ENCODE assay signal across 24 cellular contexts in the genomic region with DNA sequence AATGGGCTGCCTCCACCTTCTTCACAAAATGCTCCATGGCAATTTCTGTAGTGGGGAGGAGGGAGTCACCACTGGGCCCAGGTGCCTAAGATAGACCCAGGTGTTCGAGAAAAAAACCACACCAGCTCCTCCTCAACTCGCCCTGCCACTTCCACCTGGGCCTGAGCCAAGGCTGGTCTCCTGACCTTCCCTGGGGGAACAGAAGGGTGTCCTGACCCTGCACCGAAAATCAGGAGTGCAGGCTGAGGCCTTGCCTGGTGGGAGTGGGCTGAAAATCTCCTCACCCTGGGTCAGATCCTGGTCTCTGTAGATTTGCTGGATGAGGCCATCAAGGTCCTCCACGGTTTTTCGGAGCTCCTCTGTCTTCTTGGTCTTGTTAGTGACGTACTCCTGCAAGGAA. TPM values are rescaled to one million over a fixed set of nuclear protein-coding genes. Genes with fewer than 3 reads are reported as not detected.
DNase-seq lines count a peak whose midpoint lies in the region; ATAC-seq and TF ChIP-seq lines count a peak whose summit lies in the region.
"Had no signal": no experiment of that assay in that cellular context is flagged by ENCODE, and none has a peak within 500 bp of the region (broad histone marks: within the 10 kb centered on the region; RNA-seq: fewer than 3 reads in every experiment).

No MANE protein-coding gene starts in this region.

- peaks cover 78% of the 10 kb centered on the region for H3K36me3 Mint-ChIP-seq in CD4-positive, alpha-beta T cell (ENCODE audit: low read depth)
- H3K36me3 Mint-ChIP-seq in T-helper 17 cell (ENCODE audit: low read depth), result peaks cover 8% of the 10 kb centered on the region
- H3K36me3 Mint-ChIP-seq in nephron progenitor cell (ENCODE audit: low read depth), result peaks cover 62% of the 10 kb centered on the region
- H3K36me3 Mint-ChIP-seq in stimulated activated effector memory CD8-positive, alpha-beta T cell treated with anti-CD3 and anti-CD28 coated beads, Interleukin-12 subunit alpha, Interleukin-12 subunit beta, amount 100 ng/mL, for 72 hours, result peaks cover 86% of the 10 kb centered on the region

- no peak overlapping the region for H3K27ac ChIP-seq in CD4-positive, alpha-beta T cell (ENCODE audit: low read depth, low read length)
- H3K27ac ChIP-seq: HL-60, KMS-11 had no signal

- H3K27me3 Mint-ChIP-seq in CD4-positive, alpha-beta T cell, result no peaks in the 10 kb centered on the region
- H3K27me3 Mint-ChIP-seq in T-helper 17 cell (no peaks in the 10 kb centered on the region), nephron progenitor cell (ENCODE audit: low read depth, poor library complexity) (no peaks in the 10 kb centered on the region)
- H3K27me3 Mint-ChIP-seq: CD4-positive, alpha-beta memory T cell had no signal

- TF ChIP-seq CTCF in CD4-positive, alpha-beta T cell (IDR thresholded peaks at IDR 0.05), result no peak
- no peak for TF ChIP-seq CTCF in nephron progenitor cell (IDR thresholded peaks at IDR 0.05)

- no peaks in the 10 kb centered on the region for H3K9me3 ChIP-seq in CD4-positive, alpha-beta T cell (ENCODE audit: control insufficient read depth, low read length)
- H3K9me3 ChIP-seq in T-helper 17 cell (ENCODE audit: control insufficient read depth, low read length, poor library complexity, severe bottlenecking), result no peaks in the 10 kb centered on the region

- no peaks in the 10 kb centered on the region for H3K9me3 Mint-ChIP-seq in CD4-positive, alpha-beta T cell
- H3K9me3 Mint-ChIP-seq in nephron progenitor cell, result no peaks in the 10 kb centered on the region
- H3K9me3 Mint-ChIP-seq in stimulated activated effector memory CD8-positive, alpha-beta T cell treated with anti-CD3 and anti-CD28 coated beads, Interleukin-12 subunit alpha, Interleukin-12 subunit beta, amount 100 ng/mL, for 72 hours, result no peaks in the 10 kb centered on the region
- H3K9me3 Mint-ChIP-seq: CD4-positive, alpha-beta memory T cell; GM23338 had no signal

- no peaks in the 10 kb centered on the region for H3K27me3 ChIP-seq in CD4-positive, alpha-beta T cell (ENCODE audit: control insufficient read depth, insufficient read depth, low read length)

- no peaks in the 10 kb centered on the region for H3K4me1 Mint-ChIP-seq in CD4-positive, alpha-beta T cell (ENCODE audit: low read depth)
- H3K4me1 Mint-ChIP-seq in T-helper 17 cell, result peaks cover 14% of the 10 kb centered on the region
- no peaks in the 10 kb centered on the region for H3K4me1 Mint-ChIP-seq in nephron progenitor cell
- peaks cover 12% of the 10 kb centered on the region for H3K4me1 Mint-ChIP-seq in stimulated activated effector memory CD8-positive, alpha-beta T cell treated with anti-CD3 and anti-CD28 coated beads, Interleukin-12 subunit alpha, Interleukin-12 subunit beta, amount 100 ng/mL, for 72 hours
- H3K4me1 Mint-ChIP-seq: GM23338 had no signal

- ATAC-seq in CD4-positive, alpha-beta T cell (ENCODE audit: poor library complexity), result no peak
- ATAC-seq in T-helper 17 cell, result no peak
- ATAC-seq in stimulated activated effector memory CD8-positive, alpha-beta T cell treated with anti-CD3 and anti-CD28 coated beads, Interleukin-12 subunit alpha, Interleukin-12 subunit beta, amount 100 ng/mL, for 72 hours, result no peak
- ATAC-seq: GM12878, GM23338, HCT116, PC-3 had no signal

- intact Hi-C loops in CD4-positive, alpha-beta T cell (cut with DNase I, micrococcal nuclease), result no loop called here

- H3K4me3 Mint-ChIP-seq in CD4-positive, alpha-beta T cell, result no peak overlapping the region
- H3K4me3 Mint-ChIP-seq in T-helper 17 cell (peak overlapping the region; percentile 36), nephron progenitor cell (no peak overlapping the region)
- H3K4me3 Mint-ChIP-seq in stimulated activated effector memory CD8-positive, alpha-beta T cell treated with anti-CD3 and anti-CD28 coated beads, Interleukin-12 subunit alpha, Interleukin-12 subunit beta, amount 100 ng/mL, for 72 hours, result no peak overlapping the region
- H3K4me3 Mint-ChIP-seq: CD4-positive, alpha-beta memory T cell; GM23338 had no signal

- peak overlapping the region; percentile 52 for H3K27ac Mint-ChIP-seq in CD4-positive, alpha-beta T cell
- H3K27ac Mint-ChIP-seq in T-helper 17 cell, result no peak overlapping the region
- peak overlapping the region; percentile 81 for H3K27ac Mint-ChIP-seq in nephron progenitor cell
- peak overlapping the region; percentile 72 for H3K27ac Mint-ChIP-seq in stimulated activated effector memory CD8-positive, alpha-beta T cell treated with anti-CD3 and anti-CD28 coated beads, Interleukin-12 subunit alpha, Interleukin-12 subunit beta, amount 100 ng/mL, for 72 hours
- H3K27ac Mint-ChIP-seq: GM23338 had no signal

- CTCF ChIA-PET in CD4-positive, alpha-beta T cell (lab: Charles Lee), result no interaction called here

- POLR2A ChIA-PET in CD4-positive, alpha-beta T cell (lab: Charles Lee), result no interaction called here

- no peak for DNase-seq in CD4-positive, alpha-beta T cell
- DNase-seq in T-helper 17 cell, result no peak
- no peak for DNase-seq in nephron progenitor cell
- DNase-seq in stimulated activated effector memory CD8-positive, alpha-beta T cell treated with anti-CD3 and anti-CD28 coated beads, Interleukin-12 subunit alpha, Interleukin-12 subunit beta, amount 100 ng/mL, for 72 hours (ENCODE audit: low spot score in 2 of 2), result no peak
- DNase-seq in NCI-H748 (lab: John Stamatoyannopoulos, UW; ENCODE audit: unreplicated experiment), result no peak
- no peak for DNase-seq in SIG-M5 treated with dmso at 0.1 percent for 504 hours (lab: John Stamatoyannopoulos, UW; ENCODE audit: unreplicated experiment)
- no peak for DNase-seq in stimulated activated CD8-positive, alpha-beta memory T cell treated with anti-CD3 and anti-CD28 coated beads, Interleukin-4, amount 100 ng/mL, for 48 hours
- DNase-seq: ACHN; CD4-positive, alpha-beta memory T cell; DMS153; GF-D8; NCI-H1417; NCI-H187; NCI-H2107; NCI-H510A treated with DMSO at 0.1 percent for 48 hours; NCI-H82; PC-3; RPMI8226; SIG-M5 had no signal

RNA-seq across cellular contexts. Expression of gene AKAP8, which starts 17.6 kb away (rescaled TPM):
- total RNA-seq in CD4-positive, alpha-beta T cell, result 10 to 100 TPM; 87.5 to 90.1 TPM
- total RNA-seq in T-helper 17 cell, result 10 to 100 TPM; 87.6 to 90.2 TPM

RNA-seq across cellular contexts. Expression of gene AKAP8L, which starts 21.6 kb away (rescaled TPM):
- 100 to 1,000 TPM; 157 to 162 TPM for total RNA-seq in CD4-positive, alpha-beta T cell
- total RNA-seq in T-helper 17 cell, result 100 to 1,000 TPM; 116 to 123 TPM

RNA-seq across cellular contexts. Expression of gene WIZ, which starts 52.5 kb away (rescaled TPM):
- total RNA-seq in CD4-positive, alpha-beta T cell, result 10 to 100 TPM; 12.9 to 14.3 TPM
- total RNA-seq in T-helper 17 cell, result 10 to 100 TPM; 17.1 to 19.2 TPM
